ENCODE assay signal across 16 cellular contexts in the genomic region with DNA sequence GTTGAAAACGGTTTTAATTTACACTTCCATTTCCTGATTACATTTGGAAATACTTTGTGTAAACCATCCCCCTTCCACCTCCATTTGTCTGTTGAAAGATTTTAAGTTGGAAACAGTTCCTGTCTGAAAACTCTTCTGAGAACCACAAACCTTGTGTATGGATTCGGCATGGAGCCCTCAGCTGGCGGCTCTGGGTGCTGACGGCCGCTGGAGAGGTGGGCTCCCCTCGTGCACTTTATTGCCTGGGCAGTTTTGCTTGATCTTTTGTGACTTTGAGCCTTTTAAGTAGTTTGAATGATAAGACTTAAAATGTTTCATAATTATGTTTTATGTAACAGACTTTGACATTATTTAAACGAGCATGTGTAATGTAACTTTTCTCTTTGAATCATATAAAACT. TPM values are rescaled to one million over a fixed set of nuclear protein-coding genes. Genes with fewer than 3 reads are reported as not detected.
DNase-seq lines count a peak whose midpoint lies in the region; ATAC-seq and TF ChIP-seq lines count a peak whose summit lies in the region.
"Had no signal": no experiment of that assay in that cellular context is flagged by ENCODE, and none has a peak within 500 bp of the region (broad histone marks: within the 10 kb centered on the region; RNA-seq: fewer than 3 reads in every experiment).

No MANE protein-coding gene starts in this region.

- H4K5ac ChIP-seq in IMR-90 (ENCODE audit: low read depth, low read length) = no peak overlapping the region

- H3K27me3 ChIP-seq in A673 (replicated peaks; ENCODE audit: insufficient read depth, low read depth, low read length, poor library complexity) (no peaks in the 10 kb centered on the region), IMR-90 (ENCODE audit: control insufficient read depth, insufficient read depth, low read length) (no peaks in the 10 kb centered on the region), neural progenitor cell (no peaks in the 10 kb centered on the region), gastroesophageal sphincter (no peaks in the 10 kb centered on the region)

- H2BK120ac ChIP-seq in IMR-90 (ENCODE audit: low read depth, low read length) = no peak overlapping the region

- no peak for DNase-seq in A673 (ENCODE audit: low spot score)
- no peak for DNase-seq in IMR-90
- DNase-seq in choroid plexus epithelial cell (ENCODE audit: low read depth) = no peak
- no peak for DNase-seq in neural progenitor cell (ENCODE audit: low spot score)
- no peak for DNase-seq in NCI-H128 (lab: John Stamatoyannopoulos, UW; ENCODE audit: unreplicated experiment)
- DNase-seq: Caco-2; CD4-positive, CD25-positive, alpha-beta regulatory T cell; KBM-7; NCI-H146; NCI-H2081; NCI-H510A treated with DMSO at 0.1 percent for 48 hours; NCI-H82 had no signal

- H2AFZ ChIP-seq in IMR-90 (replicated peaks; ENCODE audit: low read length, poor library complexity) (no peak overlapping the region), neural progenitor cell (replicated peaks) (no peak overlapping the region)

- no peak overlapping the region for H2BK20ac ChIP-seq in IMR-90 (ENCODE audit: low read depth, low read length)

- H2BK15ac ChIP-seq in IMR-90 (ENCODE audit: low read depth, low read length) = no peak overlapping the region

- H3K4me1 ChIP-seq in A673 (ENCODE audit: insufficient read depth, low read length, poor library complexity, severe bottlenecking) (no peaks in the 10 kb centered on the region), IMR-90 (ENCODE audit: control insufficient read depth, insufficient read depth, low read length) (peaks cover 12% of the 10 kb centered on the region; the same call in 1 of the 2 replicates), neural progenitor cell (peaks cover 14% of the 10 kb centered on the region), gastroesophageal sphincter (peaks cover 0 to 73% (median 26%) of the 10 kb centered on the region in 3 donors)

- no peak overlapping the region for H3K27ac ChIP-seq in A673 (ENCODE audit: low read depth, low read length, poor library complexity, severe bottlenecking)
- H3K27ac ChIP-seq in IMR-90 (ENCODE audit: insufficient read depth, low read length) = peak overlapping the region; percentile 46; the same call in 1 of the 2 replicates
- H3K27ac ChIP-seq in neural progenitor cell = no peak overlapping the region
- peak overlapping the region in 1 of 4 donors; percentile 26 for H3K27ac ChIP-seq in gastroesophageal sphincter

- no peak overlapping the region for H3K4me2 ChIP-seq in IMR-90 (ENCODE audit: low read depth, low read length)
- no peak overlapping the region for H3K4me2 ChIP-seq in neural progenitor cell

- BruUV-seq in A673 (replicated peaks; lab: Mats Ljungman, UMichigan) = no TSS peak
- no TSS peak for BruUV-seq in IMR-90 (replicated peaks; lab: Mats Ljungman, UMichigan)

- no peak overlapping the region for H2AK5ac ChIP-seq in IMR-90 (ENCODE audit: low read depth, low read length)

- no peak overlapping the region for H3K56ac ChIP-seq in IMR-90 (ENCODE audit: extremely low read depth, insufficient read depth, low read length)

- TF ChIP-seq CTCF in A673 (conservative IDR thresholded peaks at IDR 0.05; ENCODE audit: low read depth, low read length) (0 out of 2 replicates have a peak, but pooled peaks have one; percentile 21), IMR-90 (conservative IDR thresholded peaks at IDR 0.05; ENCODE audit: low read depth, low read length) (no peak), choroid plexus epithelial cell (conservative IDR thresholded peaks at IDR 0.05; ENCODE audit: low read depth, low read length) (peak; percentile 4), neural progenitor cell (IDR thresholded peaks at IDR 0.05) (peak; percentile 10), gastroesophageal sphincter (IDR thresholded peaks at IDR 0.05) (no peak)

- 93% methylated on average over 3 of the region's 7 CpGs; no CpG with 5 or more reads in 1 of the 2 experiments for WGBS in IMR-90 (ENCODE audit: extremely low coverage in 2 of 2, insufficient read length in 1 of 2), 2 experiments
- WGBS in gastroesophageal sphincter (ENCODE audit: low coverage in 1 of 2), 2 donors = 37 to 61% methylated on average over 7 of the region's 7 CpGs

- peaks cover 28% of the 10 kb centered on the region for H3K4me1 Mint-ChIP-seq in neural progenitor cell

- no peaks in the 10 kb centered on the region for H3K9me3 Mint-ChIP-seq in neural progenitor cell
- H3K9me3 Mint-ChIP-seq: CD4-positive, CD25-positive, alpha-beta regulatory T cell had no signal

- H3K4ac ChIP-seq in IMR-90 (ENCODE audit: low read depth, low read length) = no peak overlapping the region

- no peak overlapping the region for H3K14ac ChIP-seq in IMR-90 (replicated peaks; ENCODE audit: low read depth, low read length)

- in situ Hi-C loops in IMR-90 (cut with MboI; ENCODE audit: low sequenced_read_pairs) = no loop called here

- no peak overlapping the region for H4K91ac ChIP-seq in IMR-90 (ENCODE audit: insufficient read depth, low read depth, low read length)

- no peak overlapping the region for H3K4me3 Mint-ChIP-seq in neural progenitor cell
- H3K4me3 Mint-ChIP-seq: CD4-positive, CD25-positive, alpha-beta regulatory T cell had no signal

- peaks cover 6% of the 10 kb centered on the region for H3K27me3 Mint-ChIP-seq in neural progenitor cell (ENCODE audit: insufficient read depth, low read depth)
- H3K27me3 Mint-ChIP-seq: CD4-positive, CD25-positive, alpha-beta regulatory T cell had no signal

- H3K79me1 ChIP-seq in IMR-90 (ENCODE audit: low read depth in 1 of 2, low read length in 2 of 2) = peaks cover 0 to under 1% of the 10 kb centered on the region in 2 experiments; a peak in 2 of 4 replicates

- no peak overlapping the region for H3K18ac ChIP-seq in IMR-90 (ENCODE audit: low read depth, low read length)

- ATAC-seq in IMR-90 (ENCODE audit: low read depth) (no peak), gastroesophageal sphincter (no peak), HG03045 (IDR thresholded peaks at IDR 0.05; ENCODE audit: unreplicated experiment) (no peak), HG03280 (IDR thresholded peaks at IDR 0.05; ENCODE audit: unreplicated experiment) (no peak)

- TF ChIP-seq EP300 in gastroesophageal sphincter (IDR thresholded peaks at IDR 0.05) = no peak

- no peak overlapping the region for H2BK5ac ChIP-seq in IMR-90 (ENCODE audit: low read depth, low read length, poor library complexity, severe bottlenecking)

- H3K27ac Mint-ChIP-seq in neural progenitor cell = no peak overlapping the region
- H3K27ac Mint-ChIP-seq: CD4-positive, CD25-positive, alpha-beta regulatory T cell had no signal

- H3F3A ChIP-seq in neural progenitor cell (ENCODE audit: low read depth) = peaks cover 22% of the 10 kb centered on the region

- H3K36me3 ChIP-seq in A673 (ENCODE audit: insufficient read depth, low read length, poor library complexity, severe bottlenecking) (no peaks in the 10 kb centered on the region), IMR-90 (ENCODE audit: control insufficient read depth, insufficient read depth, low read length) (peaks cover 5% of the 10 kb centered on the region), neural progenitor cell (no peaks in the 10 kb centered on the region), gastroesophageal sphincter (peaks cover 0 to 65% of the 10 kb centered on the region in 2 donors)

- H3K4me3 ChIP-seq in A673 (ENCODE audit: low read depth, low read length, poor library complexity, severe bottlenecking) (no peak overlapping the region), IMR-90 (ENCODE audit: insufficient read depth, low read depth, low read length) (no peak overlapping the region), choroid plexus epithelial cell (ENCODE audit: low read depth, low read length) (no peak overlapping the region), neural progenitor cell (no peak overlapping the region), gastroesophageal sphincter (no peak overlapping the region)
- H3K4me3 ChIP-seq: HAP-1 had no signal

- peaks cover 31% of the 10 kb centered on the region for H3K36me3 Mint-ChIP-seq in neural progenitor cell

- dilution Hi-C loops in IMR-90 (cut with HindIII; ENCODE audit: low sequenced_read_pairs, unreplicated experiment) = no loop called here

- H4K8ac ChIP-seq in IMR-90 (ENCODE audit: low read depth in 2 of 2, low read length in 2 of 2) = peak overlapping the region in 1 of 2 experiments; percentile 27; a peak in 1 of 4 replicates

- no peak for TF ChIP-seq RAD21 in IMR-90 (IDR thresholded peaks at IDR 0.05; ENCODE audit: low read length)

- TF ChIP-seq POLR2A in IMR-90 (IDR thresholded peaks at IDR 0.05; ENCODE audit: low read depth, low read length) = no peak
- no peak for TF ChIP-seq POLR2A in gastroesophageal sphincter (IDR thresholded peaks at IDR 0.05)

- H3K9ac ChIP-seq in IMR-90 (ENCODE audit: low read depth, low read length) (no peak overlapping the region), neural progenitor cell (no peak overlapping the region)

- H3K23ac ChIP-seq in IMR-90 (ENCODE audit: low read depth, low read length) = no peak overlapping the region

- H3K9me1 ChIP-seq in IMR-90 (ENCODE audit: insufficient read depth, low read length) = 0 out of 2 replicates have a peak, but pooled peaks cover 3% of the 10 kb centered on the region

- intact Hi-C loops in A673 (cut with micrococcal nuclease; ENCODE audit: unreplicated experiment) = no loop called here
- intact Hi-C loops in IMR-90 (cut with micrococcal nuclease) = no loop called here

- CTCF ChIA-PET in A673 (lab: Charles Lee) = interaction anchor here (0.8 kb wide), 1 partner anchor 255 kb away, joined by 3 read pairs; no protein-coding TSS in a partner anchor
- CTCF ChIA-PET in IMR-90 (lab: Yijun Ruan, JAX) = interaction anchor here (1.0 kb wide), 1 partner anchor 43 kb away, joined by 3 read pairs; no protein-coding TSS in a partner anchor

- H3K9me3 ChIP-seq in A673 (ENCODE audit: low read depth, low read length, poor library complexity, severe bottlenecking) (no peaks in the 10 kb centered on the region), IMR-90 (ENCODE audit: control insufficient read depth, insufficient read depth, low read length) (no peaks in the 10 kb centered on the region), neural progenitor cell (ENCODE audit: low read depth) (no peaks in the 10 kb centered on the region), gastroesophageal sphincter (no peaks in the 10 kb centered on the region)
- H3K9me3 ChIP-seq: Caco-2, HAP-1 had no signal

- H2AK9ac ChIP-seq in IMR-90 (replicated peaks; ENCODE audit: low read depth, low read length, poor library complexity) = no peak overlapping the region

- no peaks in the 10 kb centered on the region for H3K79me2 ChIP-seq in neural progenitor cell (ENCODE audit: low read depth)

- POLR2A ChIA-PET in A673 (lab: Charles Lee; ENCODE audit: low non-redundant PET) = no interaction called here
- POLR2A ChIA-PET in IMR-90 (lab: Charles Lee; ENCODE audit: unreplicated experiment) = interaction anchor here (0.5 kb wide), 1 partner anchor 16 kb away, joined by 8 read pairs; no protein-coding TSS in a partner anchor

- no peaks in the 10 kb centered on the region for H4K20me1 ChIP-seq in IMR-90 (ENCODE audit: insufficient read depth, low read length)
- H4K20me1 ChIP-seq in neural progenitor cell (ENCODE audit: low read depth) = no peaks in the 10 kb centered on the region

RNA-seq across cellular contexts. Expression of a gene that starts 11.1 kb away (rescaled TPM):
- total RNA-seq in A673 (2021) (2.8 and 3.0 TPM in 2 replicates), IMR-90 (2012; rRNA removed) (2.0 and 2.2 TPM in 2 replicates), neural progenitor cell (ENCODE audit: low replicate concordance) (9.6 and 9.7 TPM in 2 replicates), gastroesophageal sphincter (10 to 100 TPM; 20.1 to 57.2 (median 33.6) TPM)
- 2.4 and 2.5 TPM in 2 replicates for polyA plus RNA-seq in IMR-90 (2012; rRNA removed)
- polyA plus RNA-seq in IMR-90 (2012; cell fraction: cytosol; rRNA removed) = 2.4 TPM in 2 replicates
- polyA plus RNA-seq in IMR-90 (2012; cell fraction: nucleus; rRNA removed; ENCODE audit: low replicate concordance) = 2.3 and 3.4 TPM in 2 replicates

RNA-seq across cellular contexts. Expression of a gene that starts 25.8 kb away (rescaled TPM):
- total RNA-seq in A673 (2021) (not detected in 2 replicates), IMR-90 (2012; rRNA removed) (under 0.01 and 0.28 TPM in 2 replicates), neural progenitor cell (ENCODE audit: low replicate concordance) (0.56 TPM in 1 of 2 replicates, not detected in the other), gastroesophageal sphincter (10 to 100 TPM in 3 of 4 donors, 1 to 10 TPM in 1; 8.6 to 50.7 (median 32.6) TPM)
- polyA plus RNA-seq in IMR-90 (2012; rRNA removed) = 0.12 and 0.17 TPM in 2 replicates
- 0.17 and 0.27 TPM in 2 replicates for polyA plus RNA-seq in IMR-90 (2012; cell fraction: cytosol; rRNA removed)
- 0.06 and 0.14 TPM in 2 replicates for polyA plus RNA-seq in IMR-90 (2012; cell fraction: nucleus; rRNA removed; ENCODE audit: low replicate concordance)
- total RNA-seq: CD4-positive, CD25-positive, alpha-beta regulatory T cell had no signal
- polyA plus RNA-seq: CD4-positive, CD25-positive, alpha-beta regulatory T cell had no signal

Comparison
In these comparisons a context has a peak if more than half of its experiments do, and no peak if none do; other contexts are left out.
1. CTCF ChIP-seq: peak in A673 (single experiment), choroid plexus epithelial cell (single experiment) and neural progenitor cell (single experiment); none in IMR-90 (single experiment) and gastroesophageal sphincter (0 of 4).